In the genomic region with DNA sequence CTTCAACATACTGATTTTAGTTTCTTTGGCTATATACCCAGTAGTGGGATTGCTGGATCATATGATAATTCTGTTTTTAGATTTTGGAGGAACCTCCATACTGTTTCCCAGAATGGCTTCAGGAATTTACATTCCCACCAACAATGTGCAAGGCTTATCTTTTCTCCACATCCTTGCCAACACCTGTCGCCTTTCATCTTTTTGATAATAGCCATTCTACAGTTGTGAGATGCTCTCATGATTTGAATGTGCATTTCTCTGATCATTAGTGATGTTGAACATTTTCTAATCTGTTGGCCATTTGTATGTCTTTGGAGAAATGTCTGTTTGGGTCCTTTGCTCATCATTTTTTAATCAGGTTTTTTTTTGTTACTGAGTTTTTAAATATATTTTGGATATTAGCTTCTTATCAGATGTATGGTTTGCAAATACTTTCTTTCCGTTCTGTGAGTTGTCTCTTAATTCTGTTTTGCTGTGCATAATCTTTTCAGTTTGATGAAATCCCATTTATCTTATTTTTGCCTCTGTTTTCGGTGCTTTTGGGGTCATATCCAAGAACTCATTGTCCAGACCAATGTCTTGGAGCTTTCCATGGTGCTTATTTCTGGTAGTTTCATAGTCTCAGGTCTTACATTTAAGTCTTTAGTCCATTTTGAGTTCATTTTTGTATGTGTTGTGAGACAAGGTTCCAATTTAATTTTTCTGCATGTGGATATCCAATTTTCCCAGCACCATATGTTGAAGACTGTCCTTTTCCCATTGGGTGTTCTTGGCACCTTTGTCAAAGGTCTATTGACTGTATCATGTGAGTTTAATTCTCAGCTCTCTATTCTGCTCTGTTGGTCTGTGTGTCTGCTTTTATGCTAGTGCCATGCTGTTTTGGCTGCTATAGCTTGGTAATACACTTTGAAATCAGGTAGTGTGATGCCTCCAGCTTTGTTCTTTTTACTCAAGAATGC, we compare ENCODE assay signal across 2 cellular contexts.
TF ChIP-seq lines count a peak whose summit lies in the region.

No MANE protein-coding gene starts in this region.

TF ChIP-seq in A549, 52 proteins besides CTCF, POLR2A, EP300 and RAD21:
- TF ChIP-seq CHD2 (IDR thresholded peaks at IDR 0.05; ENCODE audit: low read length, partially characterized antibody), result no peak
- TF ChIP-seq, protein P1, sequence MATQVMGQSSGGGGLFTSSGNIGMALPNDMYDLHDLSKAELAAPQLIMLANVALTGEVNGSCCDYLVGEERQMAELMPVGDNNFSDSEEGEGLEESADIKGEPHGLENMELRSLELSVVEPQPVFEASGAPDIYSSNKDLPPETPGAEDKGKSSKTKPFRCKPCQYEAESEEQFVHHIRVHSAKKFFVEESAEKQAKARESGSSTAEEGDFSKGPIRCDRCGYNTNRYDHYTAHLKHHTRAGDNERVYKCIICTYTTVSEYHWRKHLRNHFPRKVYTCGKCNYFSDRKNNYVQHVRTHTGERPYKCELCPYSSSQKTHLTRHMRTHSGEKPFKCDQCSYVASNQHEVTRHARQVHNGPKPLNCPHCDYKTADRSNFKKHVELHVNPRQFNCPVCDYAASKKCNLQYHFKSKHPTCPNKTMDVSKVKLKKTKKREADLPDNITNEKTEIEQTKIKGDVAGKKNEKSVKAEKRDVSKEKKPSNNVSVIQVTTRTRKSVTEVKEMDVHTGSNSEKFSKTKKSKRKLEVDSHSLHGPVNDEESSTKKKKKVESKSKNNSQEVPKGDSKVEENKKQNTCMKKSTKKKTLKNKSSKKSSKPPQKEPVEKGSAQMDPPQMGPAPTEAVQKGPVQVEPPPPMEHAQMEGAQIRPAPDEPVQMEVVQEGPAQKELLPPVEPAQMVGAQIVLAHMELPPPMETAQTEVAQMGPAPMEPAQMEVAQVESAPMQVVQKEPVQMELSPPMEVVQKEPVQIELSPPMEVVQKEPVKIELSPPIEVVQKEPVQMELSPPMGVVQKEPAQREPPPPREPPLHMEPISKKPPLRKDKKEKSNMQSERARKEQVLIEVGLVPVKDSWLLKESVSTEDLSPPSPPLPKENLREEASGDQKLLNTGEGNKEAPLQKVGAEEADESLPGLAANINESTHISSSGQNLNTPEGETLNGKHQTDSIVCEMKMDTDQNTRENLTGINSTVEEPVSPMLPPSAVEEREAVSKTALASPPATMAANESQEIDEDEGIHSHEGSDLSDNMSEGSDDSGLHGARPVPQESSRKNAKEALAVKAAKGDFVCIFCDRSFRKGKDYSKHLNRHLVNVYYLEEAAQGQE (IDR thresholded peaks at IDR 0.05), result peak; percentile 34; the same call in 1 of the 2 replicates

TF ChIP-seq in GM12878, 131 proteins besides CTCF, POLR2A, EP300 and RAD21:
- TF ChIP-seq ZNF622 (IDR thresholded peaks at IDR 0.05), result no peak
- TF ChIP-seq, protein P1 (IDR thresholded peaks at IDR 0.05; ENCODE audit: low read depth, low read length), result peak; percentile 41; the same call in 1 of the 2 replicates
